ENCODE assay signal across 8 cellular contexts in the genomic region with DNA sequence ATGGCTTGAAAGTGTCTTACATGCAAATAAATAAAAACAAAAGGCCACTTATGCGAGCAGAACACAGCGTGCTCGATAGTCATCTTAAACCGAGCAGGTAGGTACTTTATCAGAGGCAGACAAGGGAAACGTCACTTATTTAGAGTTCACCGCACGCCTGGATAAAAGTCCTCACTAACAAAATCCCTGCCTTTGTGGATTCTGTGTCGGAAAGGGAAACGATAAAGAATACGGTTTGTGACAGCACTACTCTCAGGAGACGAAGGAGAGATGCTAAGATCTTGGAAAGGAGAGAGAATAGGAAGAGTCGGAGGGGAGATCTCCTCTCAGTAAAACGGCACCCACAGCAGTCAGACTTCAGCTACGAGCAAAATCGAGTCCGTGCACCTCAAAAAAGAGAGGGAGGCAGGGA. TPM values are rescaled to one million over a fixed set of nuclear protein-coding genes. Genes with fewer than 3 reads are reported as not detected.
A peak's percentile ranks its signal among the peaks of the same experiment; 100 is the strongest.
DNase-seq lines count a peak whose midpoint lies in the region; ATAC-seq, FAIRE-seq and TF ChIP-seq lines count a peak whose summit lies in the region.

No MANE protein-coding gene starts in this region.

- H2AFZ ChIP-seq in MM.1S (ENCODE audit: low read length) = peak overlapping the region; percentile 69

- H3K9me3 ChIP-seq in MM.1S (replicated peaks; ENCODE audit: insufficient read depth, low read length) = no peaks in the 10 kb centered on the region

- H3K4me2 ChIP-seq in MM.1S (ENCODE audit: low read depth, low read length) = peak overlapping the region; percentile 73

- H3F3A ChIP-seq in MM.1S (ENCODE audit: insufficient read depth, low read length) = no peaks in the 10 kb centered on the region

- no peaks in the 10 kb centered on the region for H3K27me3 ChIP-seq in MM.1S (replicated peaks; ENCODE audit: insufficient read depth, low read length)
- H3K27me3 ChIP-seq in bronchial epithelial cell (ENCODE audit: control insufficient read depth, insufficient read depth, low read length) = no peaks in the 10 kb centered on the region

- peak; percentile 12 for ATAC-seq in GM21786 (IDR thresholded peaks at IDR 0.05; ENCODE audit: unreplicated experiment)
- ATAC-seq in left lobe of liver = peak; percentile 24

- peak overlapping the region; percentile 57 for H3K9ac ChIP-seq in MM.1S (ENCODE audit: low read length)

- no peaks in the 10 kb centered on the region for H4K20me1 ChIP-seq in MM.1S (ENCODE audit: insufficient read depth, low read length)

- H3K27ac ChIP-seq in MM.1S (ENCODE audit: low read length) = peak overlapping the region; percentile 23; the same call in 1 of the 2 replicates

- H3K79me2 ChIP-seq in MM.1S (ENCODE audit: low read length) = peaks cover 7% of the 10 kb centered on the region

- H3K36me3 ChIP-seq in MM.1S (replicated peaks; ENCODE audit: insufficient read depth, low read length) = no peaks in the 10 kb centered on the region
- H3K36me3 ChIP-seq in bronchial epithelial cell (ENCODE audit: control insufficient read depth, insufficient read depth, low read length) = no peaks in the 10 kb centered on the region

- no peaks in the 10 kb centered on the region for H3K9me2 ChIP-seq in MM.1S (replicated peaks; ENCODE audit: insufficient read depth, low read length)

- H3K4me1 ChIP-seq in MM.1S (ENCODE audit: low read length) = no peaks in the 10 kb centered on the region

- TF ChIP-seq CTCF in GM10266 (IDR thresholded peaks at IDR 0.05; ENCODE audit: control insufficient read depth, insufficient read depth, low read depth, missing control alignments) = no peak
- no peak for TF ChIP-seq CTCF in MM.1S (IDR thresholded peaks at IDR 0.05; ENCODE audit: low read length)
- TF ChIP-seq CTCF in bronchial epithelial cell (IDR thresholded peaks at IDR 0.05; ENCODE audit: insufficient read depth, low read length, severe bottlenecking) = no peak

- no peak for FAIRE-seq in bronchial epithelial cell (lab: Jason Lieb, UNC)

- peak; percentile 45 for DNase-seq in GM10266 (ENCODE audit: extremely low spot score)
- peak; percentile 14 for DNase-seq in MM.1S
- no peak for DNase-seq in bronchial epithelial cell (ENCODE audit: low read depth)
- DNase-seq in left lobe of liver (ENCODE audit: low spot score) = no peak
- peak; percentile 73 for DNase-seq in superior temporal gyrus (ENCODE audit: extremely low spot score)
- no peak for DNase-seq in NCI-H1092 (lab: John Stamatoyannopoulos, UW)
- DNase-seq in cortex of kidney (lab: John Stamatoyannopoulos, UW) = no peak

- H3K4me3 ChIP-seq in MM.1S (ENCODE audit: low read length) (peak overlapping the region; percentile 80), bronchial epithelial cell (ENCODE audit: low read depth, low read length) (peak overlapping the region; percentile 91)

RNA-seq across cellular contexts. Expression of gene RCBTB1, which starts 0.6 kb away (rescaled TPM):
- total RNA-seq in bronchial epithelial cell (10.4 and 21.3 TPM in 2 replicates), left lobe of liver (7.2 TPM)

RNA-seq across cellular contexts. Expression of gene ARL11, which starts 43.5 kb away (rescaled TPM):
- total RNA-seq in bronchial epithelial cell (under 0.01 TPM in 1 of 2 replicates, not detected in the other), left lobe of liver (0.23 TPM)

Comparison
In these comparisons a context has a peak if more than half of its experiments do, and no peak if none do; other contexts are left out.
1. DNase-seq: peak in GM10266 (single experiment), MM.1S (single experiment) and superior temporal gyrus (single experiment); none in bronchial epithelial cell (single experiment), left lobe of liver (single experiment), NCI-H1092 (single experiment) and cortex of kidney (single experiment).